In the genomic region with DNA sequence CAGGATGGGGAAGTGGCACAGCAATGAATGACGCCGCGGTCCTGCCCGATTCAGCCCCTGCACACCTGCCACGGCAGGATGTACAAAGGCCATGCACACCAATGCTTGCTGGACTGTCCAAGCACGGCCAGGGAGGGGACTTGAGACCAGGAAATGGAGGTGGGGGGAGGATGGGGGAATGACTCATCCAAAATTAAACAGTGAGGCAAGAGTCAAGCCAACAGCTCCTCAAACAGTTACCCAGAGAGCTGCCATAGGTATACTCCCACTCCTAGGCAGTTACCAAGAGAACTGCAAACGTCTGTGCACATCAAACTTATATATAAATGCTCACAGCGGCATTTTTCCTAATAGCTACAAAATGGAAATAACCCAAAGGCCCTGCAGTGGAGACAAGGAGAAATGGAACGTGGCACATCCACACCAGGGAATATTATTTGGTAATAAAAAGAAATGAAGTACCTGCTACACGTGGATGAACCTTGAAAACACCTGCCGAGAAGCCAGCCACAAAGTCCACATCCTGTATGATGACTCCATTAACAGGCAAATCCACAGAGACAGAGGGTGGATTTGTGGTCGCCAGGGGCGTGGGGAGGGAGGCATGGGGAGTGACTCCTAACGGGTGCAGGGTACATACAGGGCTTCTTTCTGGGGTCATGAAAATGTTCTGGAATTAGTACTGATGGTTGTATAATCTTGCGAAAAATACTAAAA, we compare ENCODE assay signal across 8 cellular contexts. TPM values are rescaled to one million over a fixed set of nuclear protein-coding genes. Genes with fewer than 3 reads are reported as not detected.
DNase-seq lines count a peak whose midpoint lies in the region; ATAC-seq and TF ChIP-seq lines count a peak whose summit lies in the region.

No MANE protein-coding gene starts in this region.

- no peaks in the 10 kb centered on the region for H3K9me2 ChIP-seq in HCT116 (ENCODE audit: insufficient read depth)

- no peak for TF ChIP-seq RAD21 in HCT116 (IDR thresholded peaks at IDR 0.05; ENCODE audit: low read depth)

- BruUV-seq in HCT116 (replicated peaks; lab: Mats Ljungman, UMichigan): TSS peak; percentile 43

- H3K27ac ChIP-seq in HCT116 (ENCODE audit: low read depth, low read length): peak overlapping the region; percentile 82

- H3K36me3 ChIP-seq in HCT116 (ENCODE audit: control insufficient read depth in 1 of 2, insufficient read depth in 2 of 2, low read length in 2 of 2): peaks cover 0 to 12% of the 10 kb centered on the region in 2 experiments; a peak in 1 of 4 replicates

- POLR2A ChIA-PET in AG04449 (lab: Yijun Ruan, JAX): interaction anchor here (0.8 kb wide), 1 partner anchor 15 kb away, joined by 3 read pairs; no protein-coding TSS in a partner anchor
- POLR2A ChIA-PET in HCT116 (lab: Charles Lee): interaction anchor here (0.7 to 1.5 kb wide), 3 partner anchors 54 to 927 kb away, joined by 3 to 4 read pairs (median 4); a partner anchor contains a TSS

- no peaks in the 10 kb centered on the region; the same call in 1 of the 2 replicates for H3K79me2 ChIP-seq in HCT116 (ENCODE audit: insufficient read depth, low read length)

- no peak overlapping the region for H2AFZ ChIP-seq in HCT116 (ENCODE audit: low read depth, low read length, poor library complexity, severe bottlenecking)

- ATAC-seq in HCT116 (peak; percentile 72), SK-N-SH treated with all-trans-retinoic acid at 6 μM for 48 hours (peak; percentile 84), omental fat pad (ENCODE audit: low FRiP score) (peak; percentile 49), GM21367 (IDR thresholded peaks at IDR 0.05; ENCODE audit: unreplicated experiment) (no peak)

- RAD21 ChIA-PET in HCT116 (lab: Charles Lee; ENCODE audit: low non-redundant PET in 1 of 2, low total read pairs in 2 of 2, uncharacterized antibody in 2 of 2, unreplicated experiment in 2 of 2): interaction anchor here in 1 of 2 experiments (0.6 to 1.3 kb wide), 2 partner anchors 14 to 60 kb away, joined by 4 to 6 read pairs; no protein-coding TSS in a partner anchor

- no peaks in the 10 kb centered on the region for H3K9me3 ChIP-seq in HCT116 (ENCODE audit: control insufficient read depth in 1 of 2, insufficient read depth in 1 of 2, low read depth in 1 of 2, low read length in 2 of 2)

- DNase-seq in AG04449 (ENCODE audit: low read depth, low spot score): peak; percentile 56
- DNase-seq in HCT116 (ENCODE audit: low read depth, low spot score): peak; percentile 75
- peak; percentile 73 for DNase-seq in epithelial cell of proximal tubule (ENCODE audit: low read depth)
- no peak for DNase-seq in omental fat pad (ENCODE audit: low spot score)
- DNase-seq in NCI-H1694 treated with DMSO at 0.1 percent for 48 hours (lab: John Stamatoyannopoulos, UW): no peak
- DNase-seq in GM19240 (ENCODE audit: insufficient read length, low spot score): no peak

- H3K4me3 ChIP-seq in AG04449 (ENCODE audit: low read depth, low read length) (no peak overlapping the region), HCT116 (replicated peaks in 1 of 2; ENCODE audit: low read depth in 1 of 2, low read length in 2 of 2) (peak overlapping the region; percentile 7 to 27; a peak in 3 of 4 replicates), epithelial cell of proximal tubule (ENCODE audit: low read depth, low read length) (no peak overlapping the region)

- H3K9ac ChIP-seq in HCT116 (ENCODE audit: low read length): peak overlapping the region; percentile 74

- CTCF ChIA-PET in AG04449 (lab: Yijun Ruan, JAX) (interaction anchor here (1.3 to 1.6 kb wide), 4 partner anchors 9 to 57 kb away, joined by 4 to 9 read pairs (median 6); no protein-coding TSS in a partner anchor), HCT116 (lab: Charles Lee) (interaction anchor here (1.6 kb wide), 1 partner anchor 24 kb away, joined by 8 read pairs; no protein-coding TSS in a partner anchor)

- H3K4me2 ChIP-seq in HCT116 (ENCODE audit: low read length): peak overlapping the region; percentile 74

- no peaks in the 10 kb centered on the region for H3K27me3 ChIP-seq in HCT116 (ENCODE audit: insufficient read depth, low read length)

- intact Hi-C loops in HCT116 (cut with micrococcal nuclease): no loop called here

- TF ChIP-seq CTCF in AG04449 (IDR thresholded peaks at IDR 0.05; ENCODE audit: insufficient read depth, low read length, missing control alignments) (no peak), HCT116 (IDR thresholded peaks at IDR 0.05 in 2 of 3, conservative IDR thresholded peaks at IDR 0.05 in 1 of 3; ENCODE audit: borderline replicate concordance in 1 of 3, insufficient read depth in 1 of 3, low read depth in 2 of 3, low read length in 2 of 3) (no peak), epithelial cell of proximal tubule (conservative IDR thresholded peaks at IDR 0.05; ENCODE audit: low read depth, low read length) (no peak), omental fat pad (IDR thresholded peaks at IDR 0.05) (no peak)

- no peak for TF ChIP-seq POLR2A in HCT116 (IDR thresholded peaks at IDR 0.05; ENCODE audit: borderline replicate concordance, extremely low read depth, insufficient read depth, insufficient read length)

- peaks cover 29 to 48% of the 10 kb centered on the region in 2 experiments for H3K4me1 ChIP-seq in HCT116 (ENCODE audit: control insufficient read depth in 1 of 2, insufficient read depth in 2 of 2, low read length in 2 of 2)

- H4K20me1 ChIP-seq in HCT116 (ENCODE audit: insufficient read depth): no peaks in the 10 kb centered on the region

TF ChIP-seq in HCT116, 20 proteins besides CTCF, POLR2A, EP300 and RAD21 (continues in another document):
- TF ChIP-seq FOSL1 (IDR thresholded peaks at IDR 0.05; ENCODE audit: low read depth): peak; percentile 94
- TF ChIP-seq ELF1 (IDR thresholded peaks at IDR 0.05; ENCODE audit: borderline replicate concordance, low read depth): no peak
- TF ChIP-seq, protein P1, sequence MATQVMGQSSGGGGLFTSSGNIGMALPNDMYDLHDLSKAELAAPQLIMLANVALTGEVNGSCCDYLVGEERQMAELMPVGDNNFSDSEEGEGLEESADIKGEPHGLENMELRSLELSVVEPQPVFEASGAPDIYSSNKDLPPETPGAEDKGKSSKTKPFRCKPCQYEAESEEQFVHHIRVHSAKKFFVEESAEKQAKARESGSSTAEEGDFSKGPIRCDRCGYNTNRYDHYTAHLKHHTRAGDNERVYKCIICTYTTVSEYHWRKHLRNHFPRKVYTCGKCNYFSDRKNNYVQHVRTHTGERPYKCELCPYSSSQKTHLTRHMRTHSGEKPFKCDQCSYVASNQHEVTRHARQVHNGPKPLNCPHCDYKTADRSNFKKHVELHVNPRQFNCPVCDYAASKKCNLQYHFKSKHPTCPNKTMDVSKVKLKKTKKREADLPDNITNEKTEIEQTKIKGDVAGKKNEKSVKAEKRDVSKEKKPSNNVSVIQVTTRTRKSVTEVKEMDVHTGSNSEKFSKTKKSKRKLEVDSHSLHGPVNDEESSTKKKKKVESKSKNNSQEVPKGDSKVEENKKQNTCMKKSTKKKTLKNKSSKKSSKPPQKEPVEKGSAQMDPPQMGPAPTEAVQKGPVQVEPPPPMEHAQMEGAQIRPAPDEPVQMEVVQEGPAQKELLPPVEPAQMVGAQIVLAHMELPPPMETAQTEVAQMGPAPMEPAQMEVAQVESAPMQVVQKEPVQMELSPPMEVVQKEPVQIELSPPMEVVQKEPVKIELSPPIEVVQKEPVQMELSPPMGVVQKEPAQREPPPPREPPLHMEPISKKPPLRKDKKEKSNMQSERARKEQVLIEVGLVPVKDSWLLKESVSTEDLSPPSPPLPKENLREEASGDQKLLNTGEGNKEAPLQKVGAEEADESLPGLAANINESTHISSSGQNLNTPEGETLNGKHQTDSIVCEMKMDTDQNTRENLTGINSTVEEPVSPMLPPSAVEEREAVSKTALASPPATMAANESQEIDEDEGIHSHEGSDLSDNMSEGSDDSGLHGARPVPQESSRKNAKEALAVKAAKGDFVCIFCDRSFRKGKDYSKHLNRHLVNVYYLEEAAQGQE (IDR thresholded peaks at IDR 0.05; ENCODE audit: low read depth): no peak
- TF ChIP-seq CEBPB (IDR thresholded peaks at IDR 0.05; ENCODE audit: low read depth): no peak; the same call in 1 of the 2 replicates
- TF ChIP-seq ZFX (IDR thresholded peaks at IDR 0.05): no peak
- TF ChIP-seq CBX3 (IDR thresholded peaks at IDR 0.05; ENCODE audit: low read depth): no peak
- TF ChIP-seq SRF (IDR thresholded peaks at IDR 0.05; ENCODE audit: low read depth): no peak

TF ChIP-seq in SK-N-SH treated with all-trans-retinoic acid at 6 μM for 48 hours, 23 proteins besides CTCF, POLR2A, EP300 and RAD21:
- TF ChIP-seq ZFP30 (CRISPR knock-in tag; IDR thresholded peaks at IDR 0.05): no peak
- TF ChIP-seq, protein P2, sequence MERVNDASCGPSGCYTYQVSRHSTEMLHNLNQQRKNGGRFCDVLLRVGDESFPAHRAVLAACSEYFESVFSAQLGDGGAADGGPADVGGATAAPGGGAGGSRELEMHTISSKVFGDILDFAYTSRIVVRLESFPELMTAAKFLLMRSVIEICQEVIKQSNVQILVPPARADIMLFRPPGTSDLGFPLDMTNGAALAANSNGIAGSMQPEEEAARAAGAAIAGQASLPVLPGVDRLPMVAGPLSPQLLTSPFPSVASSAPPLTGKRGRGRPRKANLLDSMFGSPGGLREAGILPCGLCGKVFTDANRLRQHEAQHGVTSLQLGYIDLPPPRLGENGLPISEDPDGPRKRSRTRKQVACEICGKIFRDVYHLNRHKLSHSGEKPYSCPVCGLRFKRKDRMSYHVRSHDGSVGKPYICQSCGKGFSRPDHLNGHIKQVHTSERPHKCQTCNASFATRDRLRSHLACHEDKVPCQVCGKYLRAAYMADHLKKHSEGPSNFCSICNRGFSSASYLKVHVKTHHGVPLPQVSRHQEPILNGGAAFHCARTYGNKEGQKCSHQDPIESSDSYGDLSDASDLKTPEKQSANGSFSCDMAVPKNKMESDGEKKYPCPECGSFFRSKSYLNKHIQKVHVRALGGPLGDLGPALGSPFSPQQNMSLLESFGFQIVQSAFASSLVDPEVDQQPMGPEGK (CRISPR knock-in tag; IDR thresholded peaks at IDR 0.05; ENCODE audit: borderline replicate concordance): peak; percentile 42; the same call in 1 of the 2 replicates

RNA-seq across cellular contexts. Expression of a gene that starts 54.1 kb away (rescaled TPM):
- total RNA-seq in HCT116 (2021; ENCODE audit: unreplicated experiment) (35.3 TPM), epithelial cell of proximal tubule (32.5 and 50.0 TPM in 2 replicates), omental fat pad (10 to 100 TPM; 24.0 to 44.1 (median 35.0) TPM)
- polyA plus RNA-seq in HCT116 (2012): 22.8 and 29.2 TPM in 2 replicates

Comparison
In these comparisons a context has a peak if more than half of its experiments do, and no peak if none do; other contexts are left out.
1. DNase-seq: peak in AG04449 (single experiment), HCT116 (single experiment) and epithelial cell of proximal tubule (single experiment); none in omental fat pad (single experiment), NCI-H1694 treated with DMSO at 0.1 percent for 48 hours (single experiment) and GM19240 (single experiment).
2. H3K4me3 ChIP-seq: peak in HCT116 (2 of 2); none in AG04449 (single experiment) and epithelial cell of proximal tubule (single experiment).